ENCODE assay signal across 1 cellular context in genomic region chr14:53954551-53955233, GRCh38.
A peak's percentile ranks its signal among the peaks of the same experiment; 100 is the strongest.
TF ChIP-seq lines count a peak whose summit lies in the region.

No MANE protein-coding gene starts in this region.

TF ChIP-seq in HepG2, 621 proteins besides CTCF, POLR2A, EP300 and RAD21 (continued from another document and continues in another):
- TF ChIP-seq FUBP1 (CRISPR knock-in tag; IDR thresholded peaks at IDR 0.05; ENCODE audit: borderline replicate concordance), result no peak
- no peak; the same call in 1 of the 2 replicates for TF ChIP-seq ZNF574 (CRISPR knock-in tag; IDR thresholded peaks at IDR 0.05)
- TF ChIP-seq PTBP1 (IDR thresholded peaks at IDR 0.05; ENCODE audit: low read depth, low read length, poor library complexity, severe bottlenecking), result peak; percentile 20
- 0 out of 2 replicates have a peak, but pooled peaks have one; percentile 45 for TF ChIP-seq ZNF784 (CRISPR knock-in tag; IDR thresholded peaks at IDR 0.05; ENCODE audit: borderline replicate concordance)
- TF ChIP-seq, protein P1, sequence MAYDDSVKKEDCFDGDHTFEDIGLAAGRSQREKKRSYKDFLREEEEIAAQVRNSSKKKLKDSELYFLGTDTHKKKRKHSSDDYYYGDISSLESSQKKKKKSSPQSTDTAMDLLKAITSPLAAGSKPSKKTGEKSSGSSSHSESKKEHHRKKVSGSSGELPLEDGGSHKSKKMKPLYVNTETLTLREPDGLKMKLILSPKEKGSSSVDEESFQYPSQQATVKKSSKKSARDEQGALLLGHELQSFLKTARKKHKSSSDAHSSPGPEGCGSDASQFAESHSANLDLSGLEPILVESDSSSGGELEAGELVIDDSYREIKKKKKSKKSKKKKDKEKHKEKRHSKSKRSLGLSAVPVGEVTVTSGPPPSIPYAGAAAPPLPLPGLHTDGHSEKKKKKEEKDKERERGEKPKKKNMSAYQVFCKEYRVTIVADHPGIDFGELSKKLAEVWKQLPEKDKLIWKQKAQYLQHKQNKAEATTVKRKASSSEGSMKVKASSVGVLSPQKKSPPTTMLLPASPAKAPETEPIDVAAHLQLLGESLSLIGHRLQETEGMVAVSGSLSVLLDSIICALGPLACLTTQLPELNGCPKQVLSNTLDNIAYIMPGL (CRISPR knock-in tag; IDR thresholded peaks at IDR 0.05; ENCODE audit: borderline replicate concordance in 1 of 2, low read depth in 1 of 2), result peak in 1 of 2 experiments; percentile 59; a peak in 2 of 4 replicates
- no peak for TF ChIP-seq ZNF740 (CRISPR knock-in tag; IDR thresholded peaks at IDR 0.05)
- TF ChIP-seq ZNF891 (CRISPR knock-in tag; IDR thresholded peaks at IDR 0.05), result no peak
- no peak for TF ChIP-seq HOXA7 (CRISPR knock-in tag; IDR thresholded peaks at IDR 0.05)
- TF ChIP-seq ZC3H4 (CRISPR knock-in tag; IDR thresholded peaks at IDR 0.05; ENCODE audit: borderline replicate concordance), result no peak; the same call in 1 of the 2 replicates
- no peak for TF ChIP-seq ATF1 (CRISPR knock-in tag; IDR thresholded peaks at IDR 0.05)
- no peak for TF ChIP-seq ZNF101 (CRISPR knock-in tag; IDR thresholded peaks at IDR 0.05; ENCODE audit: borderline replicate concordance, low read depth)
- TF ChIP-seq ZNF660 (CRISPR knock-in tag; IDR thresholded peaks at IDR 0.05; ENCODE audit: borderline replicate concordance, low read depth), result no peak
- TF ChIP-seq NFE2L2 (IDR thresholded peaks at IDR 0.05; ENCODE audit: low read length), result no peak
- TF ChIP-seq TAF15 (IDR thresholded peaks at IDR 0.05; ENCODE audit: low read depth, low read length, poor library complexity, severe bottlenecking), result no peak
- TF ChIP-seq RFXAP (CRISPR knock-in tag; IDR thresholded peaks at IDR 0.05; ENCODE audit: borderline replicate concordance), result no peak
- no peak for TF ChIP-seq HES4 (CRISPR knock-in tag; IDR thresholded peaks at IDR 0.05; ENCODE audit: borderline replicate concordance)
- no peak for TF ChIP-seq NCOR1 (IDR thresholded peaks at IDR 0.05; ENCODE audit: borderline replicate concordance, low read length)
- TF ChIP-seq, protein P2, sequence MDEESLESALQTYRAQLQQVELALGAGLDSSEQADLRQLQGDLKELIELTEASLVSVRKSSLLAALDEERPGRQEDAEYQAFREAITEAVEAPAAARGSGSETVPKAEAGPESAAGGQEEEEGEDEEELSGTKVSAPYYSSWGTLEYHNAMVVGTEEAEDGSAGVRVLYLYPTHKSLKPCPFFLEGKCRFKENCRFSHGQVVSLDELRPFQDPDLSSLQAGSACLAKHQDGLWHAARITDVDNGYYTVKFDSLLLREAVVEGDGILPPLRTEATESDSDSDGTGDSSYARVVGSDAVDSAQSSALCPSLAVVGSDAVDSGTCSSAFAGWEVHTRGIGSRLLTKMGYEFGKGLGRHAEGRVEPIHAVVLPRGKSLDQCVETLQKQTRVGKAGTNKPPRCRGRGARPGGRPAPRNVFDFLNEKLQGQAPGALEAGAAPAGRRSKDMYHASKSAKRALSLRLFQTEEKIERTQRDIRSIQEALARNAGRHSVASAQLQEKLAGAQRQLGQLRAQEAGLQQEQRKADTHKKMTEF (CRISPR knock-in tag; IDR thresholded peaks at IDR 0.05), result no peak
- no peak for TF ChIP-seq NR2F6 (IDR thresholded peaks at IDR 0.05)
- no peak for TF ChIP-seq NR2F6 (CRISPR knock-in tag; IDR thresholded peaks at IDR 0.05)
- peak; percentile 94 for TF ChIP-seq AGO2 (optimal IDR thresholded peaks at IDR 0.05; ENCODE audit: low read depth, low read length)
- TF ChIP-seq ZBTB1 (CRISPR knock-in tag; IDR thresholded peaks at IDR 0.05; ENCODE audit: borderline replicate concordance), result no peak
- TF ChIP-seq TP53 (CRISPR knock-in tag; conservative IDR thresholded peaks at IDR 0.05), result no peak
- no peak for TF ChIP-seq DDIT3 (CRISPR knock-in tag; IDR thresholded peaks at IDR 0.05)
- TF ChIP-seq, protein P3, sequence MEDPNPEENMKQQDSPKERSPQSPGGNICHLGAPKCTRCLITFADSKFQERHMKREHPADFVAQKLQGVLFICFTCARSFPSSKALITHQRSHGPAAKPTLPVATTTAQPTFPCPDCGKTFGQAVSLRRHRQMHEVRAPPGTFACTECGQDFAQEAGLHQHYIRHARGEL (CRISPR knock-in tag; IDR thresholded peaks at IDR 0.05), result no peak
- no peak for TF ChIP-seq ZNF333 (CRISPR knock-in tag; IDR thresholded peaks at IDR 0.05; ENCODE audit: borderline replicate concordance)
- TF ChIP-seq, protein P4, sequence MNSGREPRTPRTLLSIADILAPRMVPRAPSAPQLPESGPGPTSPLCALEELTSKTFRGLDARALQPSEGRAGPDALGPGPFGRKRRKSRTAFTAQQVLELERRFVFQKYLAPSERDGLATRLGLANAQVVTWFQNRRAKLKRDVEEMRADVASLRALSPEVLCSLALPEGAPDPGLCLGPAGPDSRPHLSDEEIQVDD (CRISPR knock-in tag; IDR thresholded peaks at IDR 0.05; ENCODE audit: borderline replicate concordance), result no peak
- TF ChIP-seq ARHGAP35 (CRISPR knock-in tag; IDR thresholded peaks at IDR 0.05; ENCODE audit: borderline replicate concordance), result no peak
- no peak for TF ChIP-seq IKZF4 (CRISPR knock-in tag; IDR thresholded peaks at IDR 0.05; ENCODE audit: borderline replicate concordance, low read depth, not compliant biosample characterization)
- TF ChIP-seq, protein P5, sequence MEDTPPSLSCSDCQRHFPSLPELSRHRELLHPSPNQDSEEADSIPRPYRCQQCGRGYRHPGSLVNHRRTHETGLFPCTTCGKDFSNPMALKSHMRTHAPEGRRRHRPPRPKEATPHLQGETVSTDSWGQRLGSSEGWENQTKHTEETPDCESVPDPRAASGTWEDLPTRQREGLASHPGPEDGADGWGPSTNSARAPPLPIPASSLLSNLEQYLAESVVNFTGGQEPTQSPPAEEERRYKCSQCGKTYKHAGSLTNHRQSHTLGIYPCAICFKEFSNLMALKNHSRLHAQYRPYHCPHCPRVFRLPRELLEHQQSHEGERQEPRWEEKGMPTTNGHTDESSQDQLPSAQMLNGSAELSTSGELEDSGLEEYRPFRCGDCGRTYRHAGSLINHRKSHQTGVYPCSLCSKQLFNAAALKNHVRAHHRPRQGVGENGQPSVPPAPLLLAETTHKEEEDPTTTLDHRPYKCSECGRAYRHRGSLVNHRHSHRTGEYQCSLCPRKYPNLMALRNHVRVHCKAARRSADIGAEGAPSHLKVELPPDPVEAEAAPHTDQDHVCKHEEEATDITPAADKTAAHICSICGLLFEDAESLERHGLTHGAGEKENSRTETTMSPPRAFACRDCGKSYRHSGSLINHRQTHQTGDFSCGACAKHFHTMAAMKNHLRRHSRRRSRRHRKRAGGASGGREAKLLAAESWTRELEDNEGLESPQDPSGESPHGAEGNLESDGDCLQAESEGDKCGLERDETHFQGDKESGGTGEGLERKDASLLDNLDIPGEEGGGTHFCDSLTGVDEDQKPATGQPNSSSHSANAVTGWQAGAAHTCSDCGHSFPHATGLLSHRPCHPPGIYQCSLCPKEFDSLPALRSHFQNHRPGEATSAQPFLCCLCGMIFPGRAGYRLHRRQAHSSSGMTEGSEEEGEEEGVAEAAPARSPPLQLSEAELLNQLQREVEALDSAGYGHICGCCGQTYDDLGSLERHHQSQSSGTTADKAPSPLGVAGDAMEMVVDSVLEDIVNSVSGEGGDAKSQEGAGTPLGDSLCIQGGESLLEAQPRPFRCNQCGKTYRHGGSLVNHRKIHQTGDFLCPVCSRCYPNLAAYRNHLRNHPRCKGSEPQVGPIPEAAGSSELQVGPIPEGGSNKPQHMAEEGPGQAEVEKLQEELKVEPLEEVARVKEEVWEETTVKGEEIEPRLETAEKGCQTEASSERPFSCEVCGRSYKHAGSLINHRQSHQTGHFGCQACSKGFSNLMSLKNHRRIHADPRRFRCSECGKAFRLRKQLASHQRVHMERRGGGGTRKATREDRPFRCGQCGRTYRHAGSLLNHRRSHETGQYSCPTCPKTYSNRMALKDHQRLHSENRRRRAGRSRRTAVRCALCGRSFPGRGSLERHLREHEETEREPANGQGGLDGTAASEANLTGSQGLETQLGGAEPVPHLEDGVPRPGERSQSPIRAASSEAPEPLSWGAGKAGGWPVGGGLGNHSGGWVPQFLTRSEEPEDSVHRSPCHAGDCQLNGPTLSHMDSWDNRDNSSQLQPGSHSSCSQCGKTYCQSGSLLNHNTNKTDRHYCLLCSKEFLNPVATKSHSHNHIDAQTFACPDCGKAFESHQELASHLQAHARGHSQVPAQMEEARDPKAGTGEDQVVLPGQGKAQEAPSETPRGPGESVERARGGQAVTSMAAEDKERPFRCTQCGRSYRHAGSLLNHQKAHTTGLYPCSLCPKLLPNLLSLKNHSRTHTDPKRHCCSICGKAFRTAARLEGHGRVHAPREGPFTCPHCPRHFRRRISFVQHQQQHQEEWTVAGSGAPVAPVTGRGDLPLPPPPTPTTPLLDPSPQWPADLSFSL (CRISPR knock-in tag; IDR thresholded peaks at IDR 0.05), result no peak
- TF ChIP-seq HDAC1 (CRISPR knock-in tag; IDR thresholded peaks at IDR 0.05), result peak; percentile 53; the same call in 1 of the 2 replicates
- TF ChIP-seq, protein P6, sequence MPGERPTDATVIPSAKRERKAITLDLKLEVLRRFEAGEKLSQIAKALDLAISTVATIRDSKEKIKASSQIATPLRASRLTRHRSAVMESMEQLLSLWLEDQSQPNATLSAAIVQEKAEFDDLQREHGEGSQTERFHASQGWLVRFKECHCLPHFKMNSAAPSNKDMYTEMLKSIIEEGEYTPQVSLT (CRISPR knock-in tag; IDR thresholded peaks at IDR 0.05; ENCODE audit: borderline replicate concordance, low read depth), result no peak
- no peak for TF ChIP-seq ZNF263 (CRISPR knock-in tag; IDR thresholded peaks at IDR 0.05)
- TF ChIP-seq STAG1 (CRISPR knock-in tag; IDR thresholded peaks at IDR 0.05), result peak; percentile 20
- no peak for TF ChIP-seq YEATS4 (CRISPR knock-in tag; IDR thresholded peaks at IDR 0.05; ENCODE audit: borderline replicate concordance)
- TF ChIP-seq ZBTB10 (CRISPR knock-in tag; IDR thresholded peaks at IDR 0.05; ENCODE audit: borderline replicate concordance), result no peak
